Comparison of ENCODE assay signal across 9 cellular contexts in genomic region chr7:26188291-26188999, GRCh38. TPM values are rescaled to one million over a fixed set of nuclear protein-coding genes. Genes with fewer than 3 reads are reported as not detected.
DNase-seq lines count a peak whose midpoint lies in the region; ATAC-seq and TF ChIP-seq lines count a peak whose summit lies in the region.
"Had no signal": no experiment of that assay in that cellular context is flagged by ENCODE, and none has a peak within 500 bp of the region (broad histone marks: within the 10 kb centered on the region; RNA-seq: fewer than 3 reads in every experiment).

No MANE protein-coding gene starts in this region.

- CTCF ChIA-PET in T-cell (lab: Charles Lee) = interaction anchor here (0.6 to 3.2 kb wide), 6 partner anchors 9 to 1009 kb away, joined by 3 to 38 read pairs (median 4); partner anchors contain the start of gene NFE2L3 (in 1 of the 2)

- peaks cover 1% of the 10 kb centered on the region for H3K79me1 ChIP-seq in mesenchymal stem cell (replicated peaks; ENCODE audit: low read length, poor library complexity, severe bottlenecking)

- no peak overlapping the region for H4K91ac ChIP-seq in mesenchymal stem cell (ENCODE audit: low read length)

- ATAC-seq in GM23338 (peak; percentile 13), T-cell (replicated peaks in 1 of 4) (no peak)

- peak overlapping the region; percentile 6 for H3K9ac ChIP-seq in mesenchymal stem cell (ENCODE audit: low read length)

- H3K18ac ChIP-seq in mesenchymal stem cell (ENCODE audit: low read depth in 1 of 2, low read length in 2 of 2) = no peak overlapping the region

- H2BK12ac ChIP-seq in mesenchymal stem cell (ENCODE audit: low read length in 2 of 2) = no peak overlapping the region

- TF ChIP-seq CTCF in GM23338 (conservative IDR thresholded peaks at IDR 0.05; ENCODE audit: low read depth in 2 of 2) (no peak; a peak in 1 of 4 replicates), hepatocyte (IDR thresholded peaks at IDR 0.05; ENCODE audit: poor library complexity) (no peak)

- no peak overlapping the region for H2BK120ac ChIP-seq in mesenchymal stem cell (ENCODE audit: low read depth, low read length)

- H3K27ac Mint-ChIP-seq in GM23338 (peak overlapping the region; percentile 85), T-cell (peak overlapping the region; percentile 56 to 71)

- POLR2A ChIA-PET in T-cell (lab: Charles Lee) = interaction anchor here (0.6 to 3.9 kb wide), 20 partner anchors 8 to 1551 kb away, joined by 3 to 58 read pairs (median 4); partner anchors contain the start of genes CBX3 (in 1 of the 2), HNRNPA2B1 (in 1 of the 2) and NFE2L3 (in 1 of the 2)

- H3K4me3 ChIP-seq in GM23338 (no peak overlapping the region), mesenchymal stem cell (ENCODE audit: insufficient read depth in 1 of 2, low read depth in 1 of 2, low read length in 2 of 2) (no peak overlapping the region), hepatocyte (no peak overlapping the region)

- no peak overlapping the region for H4K8ac ChIP-seq in mesenchymal stem cell (ENCODE audit: low read length)

- H3K27ac ChIP-seq in GM23338 (ENCODE audit: low read depth) = peak overlapping the region; percentile 89
- H3K27ac ChIP-seq in mesenchymal stem cell (ENCODE audit: low read length, poor library complexity, severe bottlenecking) = no peak overlapping the region
- no peak overlapping the region for H3K27ac ChIP-seq in hepatocyte

- no peak overlapping the region for H2AFZ ChIP-seq in GM23338
- no peak overlapping the region for H2AFZ ChIP-seq in mesenchymal stem cell (ENCODE audit: low read depth, low read length)
- H2AFZ ChIP-seq in hepatocyte = no peak overlapping the region

- no peak overlapping the region for H3K14ac ChIP-seq in mesenchymal stem cell (ENCODE audit: low read length in 2 of 2)

- H3K79me2 ChIP-seq in GM23338 (replicated peaks; ENCODE audit: insufficient read depth) = peaks cover 22% of the 10 kb centered on the region
- peaks cover 39% of the 10 kb centered on the region for H3K79me2 ChIP-seq in hepatocyte

- H2BK5ac ChIP-seq in mesenchymal stem cell (ENCODE audit: low read depth, low read length, poor library complexity, severe bottlenecking) = no peak overlapping the region

- H3K27me3 Mint-ChIP-seq in GM23338 (ENCODE audit: insufficient read depth, low read depth, poor library complexity) = peaks cover 62% of the 10 kb centered on the region
- no peaks in the 10 kb centered on the region for H3K27me3 Mint-ChIP-seq in T-cell

- H3K9me3 Mint-ChIP-seq in GM23338 = peaks cover 3% of the 10 kb centered on the region; the same call in 2 of the 3 replicates
- H3K9me3 Mint-ChIP-seq in T-cell = peaks cover 0 to 6% (median 0%) of the 10 kb centered on the region in 3 donors

- H3K4me1 ChIP-seq in GM23338 (ENCODE audit: insufficient read depth) (no peaks in the 10 kb centered on the region), mesenchymal stem cell (ENCODE audit: control insufficient read depth, insufficient read depth, low read depth, low read length) (peaks cover under 1% of the 10 kb centered on the region), hepatocyte (ENCODE audit: insufficient read depth) (peaks cover 11% of the 10 kb centered on the region)

- H2BK15ac ChIP-seq in mesenchymal stem cell (ENCODE audit: low read depth, poor library complexity, severe bottlenecking) = no peak overlapping the region

- peaks cover 81% of the 10 kb centered on the region for H3F3A ChIP-seq in GM23338 (replicated peaks; ENCODE audit: low read depth)

- H3K9me3 ChIP-seq in mesenchymal stem cell (ENCODE audit: control insufficient read depth, low read length) (no peaks in the 10 kb centered on the region), hepatocyte (ENCODE audit: low read depth) (no peaks in the 10 kb centered on the region)

- H3K4me1 Mint-ChIP-seq in GM23338 (peaks cover 71% of the 10 kb centered on the region), T-cell (peaks cover 91 to 94% (median 92%) of the 10 kb centered on the region in 3 donors)

- no peak overlapping the region for H3K4ac ChIP-seq in mesenchymal stem cell (ENCODE audit: low read depth in 1 of 2, low read length in 2 of 2)

- peaks cover 88% of the 10 kb centered on the region for H3K36me3 Mint-ChIP-seq in GM23338 (ENCODE audit: low read depth)
- H3K36me3 Mint-ChIP-seq in T-cell = peaks cover 74% of the 10 kb centered on the region

- no peak overlapping the region for H3K23ac ChIP-seq in mesenchymal stem cell (ENCODE audit: low read length in 2 of 2)

- no peaks in the 10 kb centered on the region for H3K9me2 ChIP-seq in GM23338 (ENCODE audit: insufficient read depth)
- no peaks in the 10 kb centered on the region for H3K9me2 ChIP-seq in hepatocyte (replicated peaks; ENCODE audit: insufficient read depth)

- H3K27me3 ChIP-seq in GM23338 (ENCODE audit: insufficient read depth) (no peaks in the 10 kb centered on the region), mesenchymal stem cell (ENCODE audit: control insufficient read depth in 1 of 2, insufficient read depth in 1 of 2, low read length in 2 of 2) (no peaks in the 10 kb centered on the region), hepatocyte (no peaks in the 10 kb centered on the region)

- 92% methylated on average over 4 of the region's 8 CpGs for WGBS in mesenchymal stem cell
- WGBS in hepatocyte (ENCODE audit: low lambda C conversion rate, missing lambda C conversion rate) = 93% methylated on average over 8 of the region's 8 CpGs

- no peak overlapping the region for H3K4me2 ChIP-seq in GM23338
- no peak overlapping the region for H3K4me2 ChIP-seq in mesenchymal stem cell (ENCODE audit: low read length, poor library complexity, severe bottlenecking)
- H3K4me2 ChIP-seq in hepatocyte = no peak overlapping the region

- peaks cover 44% of the 10 kb centered on the region for H3K36me3 ChIP-seq in GM23338 (ENCODE audit: insufficient read depth)
- H3K36me3 ChIP-seq in mesenchymal stem cell (ENCODE audit: control insufficient read depth in 1 of 2, insufficient read depth in 2 of 2, low read depth in 1 of 2, low read length in 2 of 2) = peaks cover 7 to 81% of the 10 kb centered on the region in 2 experiments
- peaks cover 8% of the 10 kb centered on the region for H3K36me3 ChIP-seq in hepatocyte (replicated peaks; ENCODE audit: insufficient read depth, low read depth)

- DNase-seq in DMS 273 (lab: John Stamatoyannopoulos, UW; ENCODE audit: unreplicated experiment) = peak; percentile 86
- peak; percentile 53 for DNase-seq in GM23338 (ENCODE audit: low spot score)
- no peak for DNase-seq in T-cell
- DNase-seq in mesenchymal stem cell = no peak
- no peak for DNase-seq in NCI-H2107 (lab: John Stamatoyannopoulos, UW)
- DNase-seq in hepatocyte (ENCODE audit: low spot score) = no peak
- DNase-seq in NCI-H774 (lab: John Stamatoyannopoulos, UW) = no peak
- DNase-seq: NK-92 treated with Interleukin-12 subunit alpha and Interleukin-12 subunit beta, amount 100 ng/mL, for 24 hours; stimulated activated naive CD4-positive, alpha-beta T cell treated with Interleukin-2 at 50 U/mL for 16 hours had no signal

- H2AK5ac ChIP-seq in mesenchymal stem cell (ENCODE audit: low read length, severe bottlenecking) = no peak overlapping the region

- peaks cover 26% of the 10 kb centered on the region for H4K20me1 ChIP-seq in GM23338 (replicated peaks; ENCODE audit: insufficient read depth)
- peaks cover 61% of the 10 kb centered on the region for H4K20me1 ChIP-seq in hepatocyte (ENCODE audit: insufficient read depth, poor library complexity, severe bottlenecking)

- H3K4me3 Mint-ChIP-seq in GM23338 (peak overlapping the region; percentile 38; the same call in 2 of the 3 replicates), T-cell (peak overlapping the region in 1 of 3 donors; percentile 3)

TF ChIP-seq in GM23338, 12 proteins besides CTCF, POLR2A, EP300 and RAD21:
- peak; percentile 52; the same call in 1 of the 2 replicates for TF ChIP-seq ZNF331 (CRISPR knock-in tag; IDR thresholded peaks at IDR 0.05; ENCODE audit: low read depth)
- TF ChIP-seq EZH2 (IDR thresholded peaks at IDR 0.05; ENCODE audit: low read depth, unreplicated experiment) = no peak
- TF ChIP-seq STAT1 (IDR thresholded peaks at IDR 0.05; ENCODE audit: unreplicated experiment) = no peak
- TF ChIP-seq NANOG (IDR thresholded peaks at IDR 0.05; ENCODE audit: borderline replicate concordance) = no peak
- no peak for TF ChIP-seq JUNB (IDR thresholded peaks at IDR 0.05; ENCODE audit: unreplicated experiment)
- no peak for TF ChIP-seq ETS1 (IDR thresholded peaks at IDR 0.05)
- 0 out of 2 replicates have a peak, but pooled peaks have one; percentile 32 for TF ChIP-seq CREB1 (CRISPR knock-in tag; IDR thresholded peaks at IDR 0.05; ENCODE audit: low read depth)
- peak; percentile 31; the same call in 1 of the 2 replicates for TF ChIP-seq POLR2AphosphoS5 (IDR thresholded peaks at IDR 0.05; ENCODE audit: low read depth)

RNA-seq across cellular contexts. Expression of gene HNRNPA2B1, which starts 12.1 kb away (rescaled TPM):
- 598 and 602 TPM in 2 replicates for total RNA-seq in GM23338 (2014; rRNA removed; shearing (Covaris generic))
- polyA plus RNA-seq in GM23338 (2016; fragmentation: Nextera tagmentation; extraction: Ambion mirVana) = 1,534 and 1,577 TPM in 2 replicates
- 100 to 1,000 TPM; 388 to 478 (median 411) TPM for total RNA-seq in T-cell
- polyA plus RNA-seq in mesenchymal stem cell (2013, experiment 1 of 2) = 309 TPM
- 309 TPM for polyA plus RNA-seq in mesenchymal stem cell (2013, experiment 2 of 2)
- total RNA-seq in hepatocyte = 193 and 215 TPM in 2 replicates
- 553 and 625 TPM in 2 replicates for polyA plus RNA-seq in hepatocyte

RNA-seq across cellular contexts. Expression of gene CBX3, which starts 13.1 kb away (rescaled TPM):
- total RNA-seq in GM23338 (2014; rRNA removed; shearing (Covaris generic)) = 249 and 272 TPM in 2 replicates
- polyA plus RNA-seq in GM23338 (2016; fragmentation: Nextera tagmentation; extraction: Ambion mirVana) (226 and 236 TPM in 2 replicates), hepatocyte (120 and 129 TPM in 2 replicates)
- total RNA-seq in T-cell (100 to 1,000 TPM; 106 to 155 (median 148) TPM), hepatocyte (154 and 165 TPM in 2 replicates)
- polyA plus RNA-seq in mesenchymal stem cell (2013, experiment 1 of 2) = 144 TPM
- polyA plus RNA-seq in mesenchymal stem cell (2013, experiment 2 of 2) = 150 TPM

RNA-seq across cellular contexts. Expression of gene NFE2L3, which starts 36.4 kb away (rescaled TPM):
- 129 and 142 TPM in 2 replicates for total RNA-seq in GM23338 (2014; rRNA removed; shearing (Covaris generic))
- polyA plus RNA-seq in GM23338 (2016; fragmentation: Nextera tagmentation; extraction: Ambion mirVana) (62.0 and 66.4 TPM in 2 replicates), hepatocyte (4.7 and 6.5 TPM in 2 replicates)
- total RNA-seq in T-cell (1 to 10 TPM; 1.8 to 6.2 (median 5.1) TPM), hepatocyte (10.0 and 10.8 TPM in 2 replicates)
- polyA plus RNA-seq in mesenchymal stem cell (2013, experiment 1 of 2) = 17.7 TPM
- 17.2 TPM for polyA plus RNA-seq in mesenchymal stem cell (2013, experiment 2 of 2)

Comparison
In these comparisons a context has a peak if more than half of its experiments do, and no peak if none do; other contexts are left out.
1. DNase-seq: peak in DMS 273 (single experiment) and GM23338 (single experiment); none in T-cell (0 of 34), mesenchymal stem cell (single experiment), NCI-H2107 (single experiment), hepatocyte (single experiment) and NCI-H774 (single experiment).
2. RNA of gene NFE2L3, which starts 36.4 kb away (total RNA-seq): 129 to 142 TPM in GM23338; 10.0 to 10.8 TPM in hepatocyte and 1.8 to 6.2 TPM in T-cell; every median in the first group is over 10 times any median in the second.